ENCODE assay signal across 25 cellular contexts in the genomic region with DNA sequence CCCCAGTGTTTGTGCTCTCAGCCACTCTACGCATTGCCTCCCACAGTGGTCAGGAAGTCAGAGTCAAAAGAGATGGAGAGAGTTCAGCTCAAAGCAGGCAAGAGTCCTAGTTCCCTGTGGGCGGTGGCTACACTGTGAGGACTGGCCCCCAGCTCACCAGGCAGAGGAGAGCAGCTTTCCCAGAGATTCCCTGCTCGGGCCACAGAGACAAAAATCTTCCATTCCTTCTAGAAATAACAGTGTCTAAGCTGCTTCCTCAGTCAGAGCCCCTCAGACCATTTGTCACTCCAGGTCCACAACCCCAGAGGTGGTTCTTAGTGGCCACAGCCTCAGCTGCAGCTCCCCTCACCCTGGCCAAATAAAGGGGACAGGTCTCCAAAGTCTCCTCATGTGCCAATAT.
"Had no signal": no experiment of that assay in that cellular context is flagged by ENCODE, and none has a peak within 500 bp of the region (broad histone marks: within the 10 kb centered on the region; RNA-seq: fewer than 3 reads in every experiment).

No MANE protein-coding gene starts in this region.

- H3K4me1 Mint-ChIP-seq: naive thymus-derived CD8-positive, alpha-beta T cell; stimulated activated naive B cell treated with anti-CD40 and anti-IgM and Interleukin-4, amounts not matched to agents 10 μg/mL and 1 μg/mL and 100 μg/mL, for 72 hours had no signal

- H3K27ac Mint-ChIP-seq: effector memory CD8-positive, alpha-beta T cell; stimulated activated naive B cell treated with anti-CD40 and anti-IgM and Interleukin-4, amounts not matched to agents 10 μg/mL and 1 μg/mL and 100 μg/mL, for 72 hours; stimulated activated naive CD8-positive, alpha-beta T cell treated with anti-CD3 and anti-CD28 coated beads, Interleukin-15, Interleukin-2, amounts not matched to agents 100 ng/mL and 50 ng/mL, for 24 hours had no signal

- H3K36me3 ChIP-seq: gastrocnemius medialis, heart left ventricle, left lung, pancreas, right lobe of liver, thoracic aorta, tibial nerve, upper lobe of left lung had no signal

- ATAC-seq: effector memory CD8-positive, alpha-beta T cell; gastrocnemius medialis; heart left ventricle; left cardiac atrium; left lung; naive thymus-derived CD8-positive, alpha-beta T cell; pancreas; right lobe of liver; stimulated activated naive B cell treated with anti-CD40 and anti-IgM and Interleukin-4, amounts not matched to agents 10 μg/mL and 1 μg/mL and 100 μg/mL, for 72 hours had no signal

- H2AFZ ChIP-seq: hepatocyte had no signal

- H3K36me3 Mint-ChIP-seq: naive thymus-derived CD8-positive, alpha-beta T cell; stimulated activated naive B cell treated with anti-CD40 and anti-IgM and Interleukin-4, amounts not matched to agents 10 μg/mL and 1 μg/mL and 100 μg/mL, for 72 hours had no signal

- H3K4me2 ChIP-seq: hepatocyte had no signal

- H3K27ac ChIP-seq: coronary artery, gastrocnemius medialis, heart left ventricle, hepatocyte, left lung, pancreas, right lobe of liver, thoracic aorta, tibial nerve, upper lobe of left lung had no signal

- H3K9me3 ChIP-seq: gastrocnemius medialis, heart left ventricle, left lung, pancreas, right lobe of liver, thoracic aorta, tibial nerve, upper lobe of left lung had no signal

- DNase-seq: dermis blood vessel endothelial cell; effector memory CD8-positive, alpha-beta T cell; foreskin fibroblast; gastrocnemius medialis; heart left ventricle; left cardiac atrium; left lung; mammary epithelial cell; mesendoderm; midbrain; naive thymus-derived CD8-positive, alpha-beta T cell; nephron progenitor cell; occipital lobe; pancreas; right lobe of liver; small intestine; stimulated activated CD4-positive, alpha-beta T cell treated with anti-CD3 and anti-CD28 coated beads, Interleukin-15, amount 100 ng/mL, for 24 hours; stimulated activated CD4-positive, alpha-beta T cell treated with anti-CD3 and anti-CD28 coated beads, Interleukin-2, amount 100 ng/mL, for 48 hours; stimulated activated naive B cell treated with anti-CD40 and anti-IgM and Interleukin-4, amounts not matched to agents 10 μg/mL and 1 μg/mL and 100 μg/mL, for 72 hours; upper lobe of left lung had no signal

- H3K4me3 Mint-ChIP-seq: effector memory CD8-positive, alpha-beta T cell; naive thymus-derived CD8-positive, alpha-beta T cell; nephron progenitor cell; stimulated activated naive B cell treated with anti-CD40 and anti-IgM and Interleukin-4, amounts not matched to agents 10 μg/mL and 1 μg/mL and 100 μg/mL, for 72 hours; stimulated activated naive CD8-positive, alpha-beta T cell treated with anti-CD3 and anti-CD28 coated beads, Interleukin-15, Interleukin-2, amounts not matched to agents 100 ng/mL and 50 ng/mL, for 24 hours had no signal

- H3K4me3 ChIP-seq: coronary artery, gastrocnemius medialis, heart left ventricle, hepatocyte, left lung, pancreas, right lobe of liver, thoracic aorta, tibial nerve, upper lobe of left lung had no signal

- H3K27me3 ChIP-seq: pancreas, right lobe of liver, tibial nerve, upper lobe of left lung had no signal

- H3K9me3 Mint-ChIP-seq: effector memory CD8-positive, alpha-beta T cell; naive thymus-derived CD8-positive, alpha-beta T cell; nephron progenitor cell; stimulated activated naive B cell treated with anti-CD40 and anti-IgM and Interleukin-4, amounts not matched to agents 10 μg/mL and 1 μg/mL and 100 μg/mL, for 72 hours; stimulated activated naive CD8-positive, alpha-beta T cell treated with anti-CD3 and anti-CD28 coated beads, Interleukin-15, Interleukin-2, amounts not matched to agents 100 ng/mL and 50 ng/mL, for 24 hours had no signal

- H3K4me1 ChIP-seq: gastrocnemius medialis, heart left ventricle, left lung, pancreas, tibial nerve, upper lobe of left lung had no signal

- H3K79me2 ChIP-seq: hepatocyte had no signal
